1 cellular context compared by ENCODE assay signal in the genomic region with DNA sequence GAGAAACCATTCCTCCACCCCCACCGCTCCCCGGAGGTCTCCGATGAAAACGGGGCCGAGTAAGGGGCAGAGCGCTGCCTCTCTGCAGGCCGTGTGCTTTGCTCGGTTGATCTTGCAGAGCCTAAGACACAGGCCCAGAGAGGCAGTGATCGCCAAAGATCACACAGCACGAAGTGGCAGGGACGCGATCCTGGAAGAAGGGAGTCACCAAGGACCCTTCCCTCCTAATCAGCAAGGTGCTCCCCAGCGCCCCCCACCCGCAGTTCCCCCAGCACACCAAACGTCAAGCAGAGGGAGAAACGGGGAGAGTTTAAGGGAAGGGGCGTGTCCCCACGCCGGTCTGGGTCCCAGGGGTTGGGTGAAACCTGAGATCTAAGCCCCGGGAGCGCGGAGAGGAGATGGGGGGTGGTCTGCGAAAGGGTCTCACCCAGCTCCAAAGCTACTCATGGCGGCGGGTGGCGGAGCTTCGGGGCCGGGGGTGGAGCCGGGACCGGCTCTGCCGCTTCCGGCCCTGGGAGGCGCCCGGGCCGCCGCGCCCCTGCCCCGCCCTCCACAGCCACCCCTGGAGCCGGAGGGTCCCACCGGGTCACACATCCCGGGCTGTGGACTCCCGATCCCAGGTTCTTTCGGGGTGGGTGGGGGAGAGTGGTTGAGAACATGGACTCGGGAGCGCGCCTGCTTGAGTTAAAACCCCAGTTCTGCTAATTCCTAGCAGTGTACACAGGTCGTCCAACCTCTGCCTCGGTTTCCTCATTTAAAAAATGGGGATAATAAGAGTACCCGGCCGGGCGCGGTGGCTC.
TF ChIP-seq lines count a peak whose summit lies in the region.

A gene with protein sequence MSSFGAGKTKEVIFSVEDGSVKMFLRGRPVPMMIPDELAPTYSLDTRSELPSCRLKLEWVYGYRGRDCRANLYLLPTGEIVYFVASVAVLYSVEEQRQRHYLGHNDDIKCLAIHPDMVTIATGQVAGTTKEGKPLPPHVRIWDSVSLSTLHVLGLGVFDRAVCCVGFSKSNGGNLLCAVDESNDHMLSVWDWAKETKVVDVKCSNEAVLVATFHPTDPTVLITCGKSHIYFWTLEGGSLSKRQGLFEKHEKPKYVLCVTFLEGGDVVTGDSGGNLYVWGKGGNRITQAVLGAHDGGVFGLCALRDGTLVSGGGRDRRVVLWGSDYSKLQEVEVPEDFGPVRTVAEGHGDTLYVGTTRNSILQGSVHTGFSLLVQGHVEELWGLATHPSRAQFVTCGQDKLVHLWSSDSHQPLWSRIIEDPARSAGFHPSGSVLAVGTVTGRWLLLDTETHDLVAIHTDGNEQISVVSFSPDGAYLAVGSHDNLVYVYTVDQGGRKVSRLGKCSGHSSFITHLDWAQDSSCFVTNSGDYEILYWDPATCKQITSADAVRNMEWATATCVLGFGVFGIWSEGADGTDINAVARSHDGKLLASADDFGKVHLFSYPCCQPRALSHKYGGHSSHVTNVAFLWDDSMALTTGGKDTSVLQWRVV (minus strand): TSS at position 468 of the 800 bp plus-strand sequence. CDS start 21 bp downstream, at position 447.

TF ChIP-seq in K562, 482 proteins besides CTCF, POLR2A, EP300 and RAD21 (continued from another document and continues in another):
- TF ChIP-seq, protein P1, sequence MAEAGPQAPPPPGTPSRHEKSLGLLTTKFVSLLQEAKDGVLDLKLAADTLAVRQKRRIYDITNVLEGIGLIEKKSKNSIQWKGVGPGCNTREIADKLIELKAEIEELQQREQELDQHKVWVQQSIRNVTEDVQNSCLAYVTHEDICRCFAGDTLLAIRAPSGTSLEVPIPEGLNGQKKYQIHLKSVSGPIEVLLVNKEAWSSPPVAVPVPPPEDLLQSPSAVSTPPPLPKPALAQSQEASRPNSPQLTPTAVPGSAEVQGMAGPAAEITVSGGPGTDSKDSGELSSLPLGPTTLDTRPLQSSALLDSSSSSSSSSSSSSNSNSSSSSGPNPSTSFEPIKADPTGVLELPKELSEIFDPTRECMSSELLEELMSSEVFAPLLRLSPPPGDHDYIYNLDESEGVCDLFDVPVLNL (CRISPR knock-in tag; IDR thresholded peaks at IDR 0.05; ENCODE audit: low read depth): no peak
- TF ChIP-seq HIVEP1 (CRISPR knock-in tag; IDR thresholded peaks at IDR 0.05) (no peak), RBFOX2 (IDR thresholded peaks at IDR 0.05; ENCODE audit: low read depth, low read length) (peak; percentile 78), SPI1 (IDR thresholded peaks at IDR 0.05; ENCODE audit: borderline replicate concordance, low read depth, low read length) (no peak), ZNF212 (CRISPR knock-in tag; IDR thresholded peaks at IDR 0.05) (no peak), ZNF696 (CRISPR knock-in tag; conservative IDR thresholded peaks at IDR 0.05) (no peak), MED1 (CRISPR knock-in tag; IDR thresholded peaks at IDR 0.05; ENCODE audit: borderline replicate concordance) (no peak), NUFIP1 (IDR thresholded peaks at IDR 0.05; ENCODE audit: partially characterized antibody) (no peak), GTF2F1 (IDR thresholded peaks at IDR 0.05; ENCODE audit: low read depth, low read length) (no peak), SLC30A9 (CRISPR knock-in tag; IDR thresholded peaks at IDR 0.05) (no peak), OTX1 (CRISPR knock-in tag; IDR thresholded peaks at IDR 0.05) (0 out of 2 replicates have a peak, but pooled peaks have one; percentile 13), SAFB (IDR thresholded peaks at IDR 0.05; ENCODE audit: borderline replicate concordance, low read depth, low read length) (no peak), FOS (IDR thresholded peaks at IDR 0.05; ENCODE audit: extremely low read depth, insufficient read length) (no peak), SP2 (IDR thresholded peaks at IDR 0.05; ENCODE audit: extremely low read depth, low read depth, low read length, poor library complexity, severe bottlenecking) (no peak), FOXK2 (conservative IDR thresholded peaks at IDR 0.05 in 1 of 2, IDR thresholded peaks at IDR 0.05 in 1 of 2; ENCODE audit: low read depth in 2 of 2) (no peak), TRIM24 (IDR thresholded peaks at IDR 0.05) (no peak), CSDE1 (IDR thresholded peaks at IDR 0.05) (no peak), TBP (optimal IDR thresholded peaks at IDR 0.05; ENCODE audit: low read depth, low read length) (peak; percentile 20), ZNF707 (CRISPR knock-in tag; conservative IDR thresholded peaks at IDR 0.05) (no peak), E2F3 (CRISPR knock-in tag; IDR thresholded peaks at IDR 0.05) (no peak), ZBTB17 (CRISPR knock-in tag; IDR thresholded peaks at IDR 0.05) (no peak), ZNF263 (CRISPR knock-in tag; IDR thresholded peaks at IDR 0.05; ENCODE audit: borderline replicate concordance) (peak; percentile 83), ZNF224 (CRISPR knock-in tag; IDR thresholded peaks at IDR 0.05) (no peak), HDAC6 (IDR thresholded peaks at IDR 0.05; ENCODE audit: low read depth, low read length) (no peak), PTBP1 (IDR thresholded peaks at IDR 0.05; ENCODE audit: low read depth, low read length) (0 out of 2 replicates have a peak, but pooled peaks have one; percentile 31), ZNF316 (IDR thresholded peaks at IDR 0.05) (no peak), GABPB2 (CRISPR knock-in tag; conservative IDR thresholded peaks at IDR 0.05) (no peak), ZNF77 (CRISPR knock-in tag; IDR thresholded peaks at IDR 0.05) (no peak), TCF7L2 (IDR thresholded peaks at IDR 0.05; ENCODE audit: low read depth, low read length) (no peak), ZNF785 (CRISPR knock-in tag; IDR thresholded peaks at IDR 0.05) (no peak), TCF7 (IDR thresholded peaks at IDR 0.05; ENCODE audit: borderline replicate concordance) (no peak), HCFC1 (IDR thresholded peaks at IDR 0.05; ENCODE audit: low read depth, low read length) (0 out of 2 replicates have a peak, but pooled peaks have one; percentile 20)
- TF ChIP-seq, protein P2, sequence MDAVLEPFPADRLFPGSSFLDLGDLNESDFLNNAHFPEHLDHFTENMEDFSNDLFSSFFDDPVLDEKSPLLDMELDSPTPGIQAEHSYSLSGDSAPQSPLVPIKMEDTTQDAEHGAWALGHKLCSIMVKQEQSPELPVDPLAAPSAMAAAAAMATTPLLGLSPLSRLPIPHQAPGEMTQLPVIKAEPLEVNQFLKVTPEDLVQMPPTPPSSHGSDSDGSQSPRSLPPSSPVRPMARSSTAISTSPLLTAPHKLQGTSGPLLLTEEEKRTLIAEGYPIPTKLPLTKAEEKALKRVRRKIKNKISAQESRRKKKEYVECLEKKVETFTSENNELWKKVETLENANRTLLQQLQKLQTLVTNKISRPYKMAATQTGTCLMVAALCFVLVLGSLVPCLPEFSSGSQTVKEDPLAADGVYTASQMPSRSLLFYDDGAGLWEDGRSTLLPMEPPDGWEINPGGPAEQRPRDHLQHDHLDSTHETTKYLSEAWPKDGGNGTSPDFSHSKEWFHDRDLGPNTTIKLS (IDR thresholded peaks at IDR 0.05; ENCODE audit: borderline replicate concordance, low read depth): no peak
- TF ChIP-seq, protein P3, sequence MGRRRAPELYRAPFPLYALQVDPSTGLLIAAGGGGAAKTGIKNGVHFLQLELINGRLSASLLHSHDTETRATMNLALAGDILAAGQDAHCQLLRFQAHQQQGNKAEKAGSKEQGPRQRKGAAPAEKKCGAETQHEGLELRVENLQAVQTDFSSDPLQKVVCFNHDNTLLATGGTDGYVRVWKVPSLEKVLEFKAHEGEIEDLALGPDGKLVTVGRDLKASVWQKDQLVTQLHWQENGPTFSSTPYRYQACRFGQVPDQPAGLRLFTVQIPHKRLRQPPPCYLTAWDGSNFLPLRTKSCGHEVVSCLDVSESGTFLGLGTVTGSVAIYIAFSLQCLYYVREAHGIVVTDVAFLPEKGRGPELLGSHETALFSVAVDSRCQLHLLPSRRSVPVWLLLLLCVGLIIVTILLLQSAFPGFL (CRISPR knock-in tag; IDR thresholded peaks at IDR 0.05): no peak
- TF ChIP-seq, protein P4, sequence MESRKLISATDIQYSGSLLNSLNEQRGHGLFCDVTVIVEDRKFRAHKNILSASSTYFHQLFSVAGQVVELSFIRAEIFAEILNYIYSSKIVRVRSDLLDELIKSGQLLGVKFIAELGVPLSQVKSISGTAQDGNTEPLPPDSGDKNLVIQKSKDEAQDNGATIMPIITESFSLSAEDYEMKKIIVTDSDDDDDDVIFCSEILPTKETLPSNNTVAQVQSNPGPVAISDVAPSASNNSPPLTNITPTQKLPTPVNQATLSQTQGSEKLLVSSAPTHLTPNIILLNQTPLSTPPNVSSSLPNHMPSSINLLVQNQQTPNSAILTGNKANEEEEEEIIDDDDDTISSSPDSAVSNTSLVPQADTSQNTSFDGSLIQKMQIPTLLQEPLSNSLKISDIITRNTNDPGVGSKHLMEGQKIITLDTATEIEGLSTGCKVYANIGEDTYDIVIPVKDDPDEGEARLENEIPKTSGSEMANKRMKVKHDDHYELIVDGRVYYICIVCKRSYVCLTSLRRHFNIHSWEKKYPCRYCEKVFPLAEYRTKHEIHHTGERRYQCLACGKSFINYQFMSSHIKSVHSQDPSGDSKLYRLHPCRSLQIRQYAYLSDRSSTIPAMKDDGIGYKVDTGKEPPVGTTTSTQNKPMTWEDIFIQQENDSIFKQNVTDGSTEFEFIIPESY (CRISPR knock-in tag; IDR thresholded peaks at IDR 0.05): no peak
- TF ChIP-seq, protein P5, sequence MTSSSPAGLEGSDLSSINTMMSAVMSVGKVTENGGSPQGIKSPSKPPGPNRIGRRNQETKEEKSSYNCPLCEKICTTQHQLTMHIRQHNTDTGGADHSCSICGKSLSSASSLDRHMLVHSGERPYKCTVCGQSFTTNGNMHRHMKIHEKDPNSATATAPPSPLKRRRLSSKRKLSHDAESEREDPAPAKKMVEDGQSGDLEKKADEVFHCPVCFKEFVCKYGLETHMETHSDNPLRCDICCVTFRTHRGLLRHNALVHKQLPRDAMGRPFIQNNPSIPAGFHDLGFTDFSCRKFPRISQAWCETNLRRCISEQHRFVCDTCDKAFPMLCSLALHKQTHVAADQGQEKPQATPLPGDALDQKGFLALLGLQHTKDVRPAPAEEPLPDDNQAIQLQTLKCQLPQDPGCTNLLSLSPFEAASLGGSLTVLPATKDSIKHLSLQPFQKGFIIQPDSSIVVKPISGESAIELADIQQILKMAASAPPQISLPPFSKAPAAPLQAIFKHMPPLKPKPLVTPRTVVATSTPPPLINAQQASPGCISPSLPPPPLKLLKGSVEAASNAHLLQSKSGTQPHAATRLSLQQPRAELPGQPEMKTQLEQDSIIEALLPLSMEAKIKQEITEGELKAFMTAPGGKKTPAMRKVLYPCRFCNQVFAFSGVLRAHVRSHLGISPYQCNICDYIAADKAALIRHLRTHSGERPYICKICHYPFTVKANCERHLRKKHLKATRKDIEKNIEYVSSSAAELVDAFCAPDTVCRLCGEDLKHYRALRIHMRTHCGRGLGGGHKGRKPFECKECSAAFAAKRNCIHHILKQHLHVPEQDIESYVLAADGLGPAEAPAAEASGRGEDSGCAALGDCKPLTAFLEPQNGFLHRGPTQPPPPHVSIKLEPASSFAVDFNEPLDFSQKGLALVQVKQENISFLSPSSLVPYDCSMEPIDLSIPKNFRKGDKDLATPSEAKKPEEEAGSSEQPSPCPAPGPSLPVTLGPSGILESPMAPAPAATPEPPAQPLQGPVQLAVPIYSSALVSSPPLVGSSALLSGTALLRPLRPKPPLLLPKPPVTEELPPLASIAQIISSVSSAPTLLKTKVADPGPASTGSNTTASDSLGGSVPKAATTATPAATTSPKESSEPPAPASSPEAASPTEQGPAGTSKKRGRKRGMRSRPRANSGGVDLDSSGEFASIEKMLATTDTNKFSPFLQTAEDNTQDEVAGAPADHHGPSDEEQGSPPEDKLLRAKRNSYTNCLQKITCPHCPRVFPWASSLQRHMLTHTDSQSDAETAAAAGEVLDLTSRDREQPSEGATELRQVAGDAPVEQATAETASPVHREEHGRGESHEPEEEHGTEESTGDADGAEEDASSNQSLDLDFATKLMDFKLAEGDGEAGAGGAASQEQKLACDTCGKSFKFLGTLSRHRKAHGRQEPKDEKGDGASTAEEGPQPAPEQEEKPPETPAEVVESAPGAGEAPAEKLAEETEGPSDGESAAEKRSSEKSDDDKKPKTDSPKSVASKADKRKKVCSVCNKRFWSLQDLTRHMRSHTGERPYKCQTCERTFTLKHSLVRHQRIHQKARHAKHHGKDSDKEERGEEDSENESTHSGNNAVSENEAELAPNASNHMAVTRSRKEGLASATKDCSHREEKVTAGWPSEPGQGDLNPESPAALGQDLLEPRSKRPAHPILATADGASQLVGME (CRISPR knock-in tag; IDR thresholded peaks at IDR 0.05): no peak
- TF ChIP-seq, protein P6, sequence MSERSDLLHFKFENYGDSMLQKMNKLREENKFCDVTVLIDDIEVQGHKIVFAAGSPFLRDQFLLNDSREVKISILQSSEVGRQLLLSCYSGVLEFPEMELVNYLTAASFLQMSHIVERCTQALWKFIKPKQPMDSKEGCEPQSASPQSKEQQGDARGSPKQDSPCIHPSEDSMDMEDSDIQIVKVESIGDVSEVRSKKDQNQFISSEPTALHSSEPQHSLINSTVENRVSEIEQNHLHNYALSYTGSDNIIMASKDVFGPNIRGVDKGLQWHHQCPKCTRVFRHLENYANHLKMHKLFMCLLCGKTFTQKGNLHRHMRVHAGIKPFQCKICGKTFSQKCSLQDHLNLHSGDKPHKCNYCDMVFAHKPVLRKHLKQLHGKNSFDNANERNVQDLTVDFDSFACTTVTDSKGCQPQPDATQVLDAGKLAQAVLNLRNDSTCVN (CRISPR knock-in tag; IDR thresholded peaks at IDR 0.05): no peak
- TF ChIP-seq, protein P7, sequence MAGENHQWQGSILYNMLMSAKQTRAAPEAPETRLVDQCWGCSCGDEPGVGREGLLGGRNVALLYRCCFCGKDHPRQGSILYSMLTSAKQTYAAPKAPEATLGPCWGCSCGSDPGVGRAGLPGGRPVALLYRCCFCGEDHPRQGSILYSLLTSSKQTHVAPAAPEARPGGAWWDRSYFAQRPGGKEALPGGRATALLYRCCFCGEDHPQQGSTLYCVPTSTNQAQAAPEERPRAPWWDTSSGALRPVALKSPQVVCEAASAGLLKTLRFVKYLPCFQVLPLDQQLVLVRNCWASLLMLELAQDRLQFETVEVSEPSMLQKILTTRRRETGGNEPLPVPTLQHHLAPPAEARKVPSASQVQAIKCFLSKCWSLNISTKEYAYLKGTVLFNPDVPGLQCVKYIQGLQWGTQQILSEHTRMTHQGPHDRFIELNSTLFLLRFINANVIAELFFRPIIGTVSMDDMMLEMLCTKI (IDR thresholded peaks at IDR 0.05; ENCODE audit: partially characterized antibody): no peak
